In the genomic region with DNA sequence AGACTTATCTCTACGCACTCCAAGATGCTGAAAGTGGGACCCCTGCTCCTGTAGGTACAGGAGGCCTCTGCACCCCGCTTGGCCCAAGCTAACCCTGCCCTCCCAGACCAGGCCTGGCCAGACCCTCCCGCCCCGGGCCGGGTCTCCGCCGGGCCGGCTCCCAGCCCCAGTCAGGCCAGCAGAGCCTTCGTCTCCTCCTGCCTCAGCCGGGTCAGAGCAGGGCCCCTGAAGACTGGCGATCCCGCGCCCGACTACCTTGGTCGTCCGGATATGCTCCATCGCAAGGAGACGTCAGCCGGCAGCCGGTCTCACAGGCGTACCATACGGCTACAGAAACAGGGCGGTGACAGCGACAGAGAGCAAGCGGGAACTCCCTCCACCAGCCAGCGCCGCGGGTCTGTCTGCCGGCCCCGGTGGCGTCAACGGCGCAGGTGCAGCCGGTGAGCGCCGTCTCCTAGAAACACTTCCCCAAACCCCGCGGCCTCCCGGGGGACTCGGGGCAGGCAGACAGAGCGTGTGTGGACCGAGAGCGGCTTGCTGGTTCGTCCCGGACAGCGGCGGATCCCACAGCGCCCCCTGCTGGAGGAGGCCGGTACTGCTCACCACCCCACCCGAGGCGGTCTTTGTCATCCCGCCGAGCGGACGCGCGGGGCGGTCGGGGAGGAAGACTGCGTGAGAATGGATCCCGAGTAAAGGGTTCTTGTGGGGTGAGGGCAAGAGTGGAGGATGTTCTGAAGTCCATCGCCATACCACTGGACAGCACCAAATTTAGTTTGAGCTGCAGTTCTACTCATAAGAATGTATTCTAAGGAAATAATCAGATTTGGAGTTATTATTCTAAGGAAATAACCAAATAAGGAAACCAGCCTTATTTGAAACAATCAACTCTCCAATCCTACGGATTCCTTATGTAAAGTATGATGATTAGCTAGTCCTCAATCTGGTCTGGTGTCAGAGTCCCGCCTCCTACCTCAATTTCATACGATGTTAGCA, we compare ENCODE assay signal across 8 cellular contexts. TPM values are rescaled to one million over a fixed set of nuclear protein-coding genes. Genes with fewer than 3 reads are reported as not detected.
DNase-seq lines count a peak whose midpoint lies in the region; ATAC-seq and TF ChIP-seq lines count a peak whose summit lies in the region.

A gene (minus strand): TSS at position 520 of the 993 bp plus-strand sequence. CDS start 241 bp downstream, at position 279.

- H3K36me3 Mint-ChIP-seq in HFFc6 (ENCODE audit: low read depth) = peaks cover 22% of the 10 kb centered on the region
- H3K36me3 Mint-ChIP-seq in activated naive CD4-positive, alpha-beta T cell treated with anti-CD3 and anti-CD28 coated beads, Interleukin-2, amount 50 U/mL, for 72 hours = peaks cover 6 to 7% of the 10 kb centered on the region in 2 donors
- no peaks in the 10 kb centered on the region for H3K36me3 Mint-ChIP-seq in osteocyte (ENCODE audit: unreplicated experiment)

- 3% methylated on average over 65 of the region's 65 CpGs for WGBS in thymus

- TF ChIP-seq POLR2A in NB4 (IDR thresholded peaks at IDR 0.05; ENCODE audit: extremely low read depth, insufficient read length) = peak; percentile 92

- peaks cover 6% of the 10 kb centered on the region for H3K4me1 ChIP-seq in thymus (ENCODE audit: control insufficient read depth, insufficient read depth, low read length)

- DNase-seq in GM10248 (ENCODE audit: extremely low spot score) (peak; percentile 96), HFFc6 (peak; percentile 79), NB4 (ENCODE audit: low read depth) (peak; percentile 98), glomerular endothelial cell (ENCODE audit: extremely low read depth, low read depth, low spot score) (peak; percentile 45), osteocyte (ENCODE audit: extremely low spot score, unreplicated experiment) (peak; percentile 99)
- DNase-seq in activated naive CD4-positive, alpha-beta T cell treated with anti-CD3 and anti-CD28 coated beads, Interleukin-2, amount 50 U/mL, for 72 hours (ENCODE audit: low spot score in 2 of 2) = peak; percentile 91 to 98

- H3K27me3 Mint-ChIP-seq in HFFc6 (ENCODE audit: insufficient read depth) = peaks cover 6% of the 10 kb centered on the region
- peaks cover 24% of the 10 kb centered on the region for H3K27me3 Mint-ChIP-seq in osteocyte (ENCODE audit: unreplicated experiment)

- H3K9me3 ChIP-seq in thymus (ENCODE audit: control insufficient read depth) = no peaks in the 10 kb centered on the region

- H3K4me1 Mint-ChIP-seq in HFFc6 (ENCODE audit: low read depth) (peaks cover 35% of the 10 kb centered on the region), osteocyte (ENCODE audit: unreplicated experiment) (peaks cover 20% of the 10 kb centered on the region)

- H3K4me3 ChIP-seq in NB4 (ENCODE audit: low read depth, low read length) (peak within 1 kb of the TSS; percentile 79), thymus (ENCODE audit: low read length) (peak within 1 kb of the TSS; percentile 96)

- peak within 1 kb of the TSS; percentile 95 for H3K27ac Mint-ChIP-seq in HFFc6
- H3K27ac Mint-ChIP-seq in activated naive CD4-positive, alpha-beta T cell treated with anti-CD3 and anti-CD28 coated beads, Interleukin-2, amount 50 U/mL, for 72 hours = peak within 1 kb of the TSS; percentile 92 to 99
- peak within 1 kb of the TSS; percentile 96 for H3K27ac Mint-ChIP-seq in osteocyte (ENCODE audit: unreplicated experiment)

- H3K27ac ChIP-seq in thymus (ENCODE audit: low read depth) = peak within 1 kb of the TSS; percentile 98

- POLR2A ChIA-PET in GM10248 (lab: Yijun Ruan, JAX) = no interaction called here

- H3K9me3 Mint-ChIP-seq in HFFc6 (no peaks in the 10 kb centered on the region), osteocyte (ENCODE audit: unreplicated experiment) (no peaks in the 10 kb centered on the region)
- no peaks in the 10 kb centered on the region for H3K9me3 Mint-ChIP-seq in activated naive CD4-positive, alpha-beta T cell treated with anti-CD3 and anti-CD28 coated beads, Interleukin-2, amount 50 U/mL, for 72 hours

- TF ChIP-seq CTCF in GM10248 (IDR thresholded peaks at IDR 0.05; ENCODE audit: control extremely low read depth, extremely low read depth, low read depth, missing control alignments) (peak; percentile 93), HFFc6 (IDR thresholded peaks at IDR 0.05) (peak; percentile 100), NB4 (IDR thresholded peaks at IDR 0.05; ENCODE audit: low read depth, low read length) (peak; percentile 90), osteocyte (IDR thresholded peaks at IDR 0.05) (peak; percentile 100)

- H3K36me3 ChIP-seq in thymus (ENCODE audit: control insufficient read depth, insufficient read depth) = no peaks in the 10 kb centered on the region

- CTCF ChIA-PET in GM10248 (lab: Yijun Ruan, JAX) = interaction anchor here (0.7 to 7.1 kb wide), 16 partner anchors 9 to 292 kb away, joined by 3 to 80 read pairs (median 3); no protein-coding TSS in a partner anchor

- ATAC-seq in SK-N-SH treated with all-trans-retinoic acid at 6 μM for 48 hours = peak; percentile 93
- peak; percentile 90 to 95 for ATAC-seq in activated naive CD4-positive, alpha-beta T cell treated with anti-CD3 and anti-CD28 coated beads, Interleukin-2, amount 50 U/mL, for 72 hours

- no peaks in the 10 kb centered on the region for H3K27me3 ChIP-seq in thymus (ENCODE audit: control insufficient read depth, insufficient read depth)

- H3K4me3 Mint-ChIP-seq in HFFc6 (peak within 1 kb of the TSS; percentile 96), osteocyte (ENCODE audit: unreplicated experiment) (peak within 1 kb of the TSS; percentile 97)

TF ChIP-seq in SK-N-SH treated with all-trans-retinoic acid at 6 μM for 48 hours, 23 proteins besides CTCF, POLR2A, EP300 and RAD21:
- peak; percentile 94 for TF ChIP-seq ZNF8 (CRISPR knock-in tag; IDR thresholded peaks at IDR 0.05)
- TF ChIP-seq ZFP30 (CRISPR knock-in tag; IDR thresholded peaks at IDR 0.05) = no peak
- no peak for TF ChIP-seq TCF4 (CRISPR knock-in tag; IDR thresholded peaks at IDR 0.05; ENCODE audit: borderline replicate concordance)
- TF ChIP-seq SNAI2 (CRISPR knock-in tag; IDR thresholded peaks at IDR 0.05) = no peak
- no peak for TF ChIP-seq RARB (CRISPR knock-in tag; IDR thresholded peaks at IDR 0.05)
- TF ChIP-seq ZNF70 (CRISPR knock-in tag; IDR thresholded peaks at IDR 0.05) = no peak
- TF ChIP-seq, protein P1, sequence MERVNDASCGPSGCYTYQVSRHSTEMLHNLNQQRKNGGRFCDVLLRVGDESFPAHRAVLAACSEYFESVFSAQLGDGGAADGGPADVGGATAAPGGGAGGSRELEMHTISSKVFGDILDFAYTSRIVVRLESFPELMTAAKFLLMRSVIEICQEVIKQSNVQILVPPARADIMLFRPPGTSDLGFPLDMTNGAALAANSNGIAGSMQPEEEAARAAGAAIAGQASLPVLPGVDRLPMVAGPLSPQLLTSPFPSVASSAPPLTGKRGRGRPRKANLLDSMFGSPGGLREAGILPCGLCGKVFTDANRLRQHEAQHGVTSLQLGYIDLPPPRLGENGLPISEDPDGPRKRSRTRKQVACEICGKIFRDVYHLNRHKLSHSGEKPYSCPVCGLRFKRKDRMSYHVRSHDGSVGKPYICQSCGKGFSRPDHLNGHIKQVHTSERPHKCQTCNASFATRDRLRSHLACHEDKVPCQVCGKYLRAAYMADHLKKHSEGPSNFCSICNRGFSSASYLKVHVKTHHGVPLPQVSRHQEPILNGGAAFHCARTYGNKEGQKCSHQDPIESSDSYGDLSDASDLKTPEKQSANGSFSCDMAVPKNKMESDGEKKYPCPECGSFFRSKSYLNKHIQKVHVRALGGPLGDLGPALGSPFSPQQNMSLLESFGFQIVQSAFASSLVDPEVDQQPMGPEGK (CRISPR knock-in tag; IDR thresholded peaks at IDR 0.05; ENCODE audit: borderline replicate concordance) = no peak
- no peak for TF ChIP-seq CSDC2 (CRISPR knock-in tag; IDR thresholded peaks at IDR 0.05)
TF ChIP-seq in SK-N-SH treated with all-trans-retinoic acid at 6 μM for 48 hours: peak in this region for 1.

RNA-seq across cellular contexts. Expression of the gene that starts here (rescaled TPM):
- total RNA-seq in HFFc6 (2021; fragmentation: NEBNext Ultra II Directional; extraction: Animal tissue kit (Norgen Biotek cat#: 25700)) = 10 to 100 TPM; 23.5 to 31.0 (median 28.4) TPM
- total RNA-seq in activated naive CD4-positive, alpha-beta T cell treated with anti-CD3 and anti-CD28 coated beads, Interleukin-2, amount 50 U/mL, for 72 hours = 1 to 10 TPM; 4.8 to 10.0 TPM
- total RNA-seq in glomerular endothelial cell = 24.0 and 28.1 TPM in 2 replicates
- 19.5 and 19.6 TPM in 2 replicates for total RNA-seq in osteocyte
- polyA plus RNA-seq in thymus = 15.8 TPM

Comparison
In these comparisons a context has a peak if more than half of its experiments do, and no peak if none do; other contexts are left out.
1. Peak in every context shown above with its lines: DNase-seq, ATAC-seq, H3K4me3 ChIP-seq and H3K27ac ChIP-seq.
2. DNase-seq: peak in every context shown above with its lines; median percentile 99 in osteocyte; 98 in NB4; 96 in GM10248; 94 in activated naive CD4-positive, alpha-beta T cell treated with anti-CD3 and anti-CD28 coated beads, Interleukin-2, amount 50 U/mL, for 72 hours; 79 in HFFc6; 45 in glomerular endothelial cell.